8 cellular contexts compared by ENCODE assay signal in the genomic region with DNA sequence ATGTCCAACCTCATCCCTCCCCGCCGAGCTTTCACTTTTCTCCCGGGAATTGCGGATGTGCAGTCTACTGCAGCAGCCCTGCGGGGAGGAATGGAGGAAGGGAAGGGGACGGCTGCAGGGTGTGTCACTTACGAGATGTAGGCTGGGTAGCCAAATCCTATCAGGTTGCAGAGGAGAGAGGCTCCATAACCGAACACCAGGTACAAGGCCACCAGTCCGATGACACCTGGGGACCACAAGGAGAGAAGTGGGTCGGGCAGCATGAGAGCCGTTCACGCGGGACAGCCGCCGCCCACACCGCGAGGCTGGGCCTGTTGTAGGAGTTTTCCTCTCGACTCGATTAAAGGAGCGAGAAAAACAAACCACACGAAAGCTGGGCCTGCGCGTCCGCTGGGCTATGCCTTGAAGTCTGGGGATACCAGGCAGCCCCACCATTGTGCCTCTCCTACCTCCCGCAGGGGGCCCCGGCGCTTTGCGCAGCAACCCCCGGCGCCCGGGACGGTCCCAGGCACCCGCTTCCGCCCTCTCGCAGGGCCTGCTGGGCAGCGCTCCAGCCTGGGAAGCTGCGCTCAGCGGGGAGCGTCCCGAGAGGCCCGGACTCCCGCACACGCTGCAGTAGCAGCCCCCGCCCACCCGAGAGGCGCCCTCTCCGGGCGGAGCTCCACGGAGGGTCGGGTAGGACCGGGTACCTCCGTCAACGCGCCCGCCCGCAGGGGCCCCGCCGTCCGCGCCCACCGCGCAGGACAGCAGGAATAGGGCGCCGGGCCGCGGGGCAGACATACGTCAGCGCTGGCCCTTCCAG. TPM values are rescaled to one million over a fixed set of nuclear protein-coding genes. Genes with fewer than 3 reads are reported as not detected.
A peak's percentile ranks its signal among the peaks of the same experiment; 100 is the strongest.
DNase-seq lines count a peak whose midpoint lies in the region; ATAC-seq and TF ChIP-seq lines count a peak whose summit lies in the region.

No MANE protein-coding gene starts in this region.

- H3K4me3 ChIP-seq in lung, result peak overlapping the region; percentile 96

- H3K27ac ChIP-seq in lung (ENCODE audit: low read depth in 1 of 2, low read length in 1 of 2), result peak overlapping the region; percentile 98

- H3K4me1 Mint-ChIP-seq in activated CD8-positive, alpha-beta T cell treated with anti-CD3 and anti-CD28 coated beads for 36 hours (ENCODE audit: low read depth), result peaks cover 66% of the 10 kb centered on the region

- peaks cover 0 to 6% of the 10 kb centered on the region in 2 donors for H3K36me3 ChIP-seq in lung (ENCODE audit: control insufficient read depth in 2 of 2, insufficient read depth in 2 of 2, low read length in 2 of 2)

- TF ChIP-seq CTCF in activated CD8-positive, alpha-beta T cell treated with anti-CD3 and anti-CD28 coated beads for 36 hours (IDR thresholded peaks at IDR 0.05), result no peak
- TF ChIP-seq CTCF in lung (IDR thresholded peaks at IDR 0.05; ENCODE audit: control extremely low read depth, extremely low read depth), result no peak

- 0 to 1% methylated on average over 60 to 68 of the region's 68 CpGs for WGBS in lung, 2 donors

- H3K27me3 Mint-ChIP-seq in activated CD8-positive, alpha-beta T cell treated with anti-CD3 and anti-CD28 coated beads for 36 hours, result no peaks in the 10 kb centered on the region

- intact Hi-C loops in activated CD8-positive, alpha-beta T cell treated with anti-CD3 and anti-CD28 coated beads for 36 hours (cut with micrococcal nuclease), result loop anchor here (2.0 to 5.0 kb wide), 4 partner anchors 41 to 59 kb away; partner anchors contain the start of genes DCP2 and SRP19

- peak overlapping the region; percentile 53 for H3K27ac Mint-ChIP-seq in activated CD8-positive, alpha-beta T cell treated with anti-CD3 and anti-CD28 coated beads for 36 hours

- POLR2A ChIA-PET in activated CD8-positive, alpha-beta T cell treated with anti-CD3 and anti-CD28 coated beads for 36 hours (lab: Charles Lee), result interaction anchor here (0.6 to 3.2 kb wide), 16 partner anchors 10 to 104 kb away, joined by 3 to 15 read pairs (median 4); partner anchors contain the start of genes DCP2 and SRP19

- peaks cover 6 to 11% of the 10 kb centered on the region in 2 donors for H3K4me1 ChIP-seq in lung (ENCODE audit: control insufficient read depth in 2 of 2, insufficient read depth in 2 of 2, low read length in 2 of 2)

- no peaks in the 10 kb centered on the region for H3K9me3 ChIP-seq in lung (ENCODE audit: control insufficient read depth in 2 of 2, insufficient read depth in 1 of 2, low read length in 1 of 2)

- ATAC-seq in GM18867 (IDR thresholded peaks at IDR 0.05; ENCODE audit: unreplicated experiment) (peak; percentile 33), HG03103 (IDR thresholded peaks at IDR 0.05; ENCODE audit: low read depth, unreplicated experiment) (peak; percentile 25), lung (ENCODE audit: insufficient read depth, low FRiP score) (peak; percentile 79)
- ATAC-seq in activated CD8-positive, alpha-beta T cell treated with anti-CD3 and anti-CD28 coated beads for 36 hours, result peak; percentile 40

- CTCF ChIA-PET in activated CD8-positive, alpha-beta T cell treated with anti-CD3 and anti-CD28 coated beads for 36 hours (lab: Charles Lee), result interaction anchor here (0.7 to 2.3 kb wide), 19 partner anchors 10 to 370 kb away, joined by 3 to 9 read pairs (median 4); partner anchors contain the start of gene DCP2

- H3K36me3 Mint-ChIP-seq in activated CD8-positive, alpha-beta T cell treated with anti-CD3 and anti-CD28 coated beads for 36 hours (ENCODE audit: low read depth), result peaks cover 40% of the 10 kb centered on the region

- H3K9me3 Mint-ChIP-seq in activated CD8-positive, alpha-beta T cell treated with anti-CD3 and anti-CD28 coated beads for 36 hours, result no peaks in the 10 kb centered on the region

- no peaks in the 10 kb centered on the region for H3K27me3 ChIP-seq in lung (ENCODE audit: control insufficient read depth, insufficient read depth)

- H3K4me3 Mint-ChIP-seq in activated CD8-positive, alpha-beta T cell treated with anti-CD3 and anti-CD28 coated beads for 36 hours, result peak overlapping the region; percentile 95

- DNase-seq in AG08396 (ENCODE audit: low spot score) (peak; percentile 86), NCI-H510A (lab: John Stamatoyannopoulos, UW) (peak; percentile 32), lung (ENCODE audit: low spot score) (peak; percentile 54)
- DNase-seq in activated CD8-positive, alpha-beta T cell treated with anti-CD3 and anti-CD28 coated beads for 36 hours, result peak; percentile 71
- peak; percentile 43 for DNase-seq in effector CD4-positive, alpha-beta T cell
- DNase-seq in stimulated activated CD4-positive, alpha-beta T cell treated with anti-CD3 and anti-CD28 coated beads, TNF-alpha, amount 100 ng/mL, for 4 hours (ENCODE audit: low read depth in 3 of 3), result peak; percentile 36 to 44 (median 37)

RNA-seq across cellular contexts. Expression of gene REEP5, which starts 0.8 kb away (rescaled TPM):
- total RNA-seq in activated CD8-positive, alpha-beta T cell treated with anti-CD3 and anti-CD28 coated beads for 36 hours, result 10 to 100 TPM; 38.0 to 40.6 TPM
- 100 to 1,000 TPM in 1 of 2 donors, 10 to 100 TPM in 1; 63.4 to 112 TPM for total RNA-seq in lung
- 10 to 100 TPM; 58.9 to 74.7 TPM for polyA plus RNA-seq in lung

RNA-seq across cellular contexts. Expression of gene DCP2, which starts 55.4 kb away (rescaled TPM):
- total RNA-seq in activated CD8-positive, alpha-beta T cell treated with anti-CD3 and anti-CD28 coated beads for 36 hours, result 10 to 100 TPM; 88.9 to 91.0 TPM
- total RNA-seq in lung, result 10 to 100 TPM; 46.2 to 91.5 TPM
- 10 to 100 TPM in 1 of 2 donors, 1 to 10 TPM in 1; 9.5 to 12.9 TPM for polyA plus RNA-seq in lung

Comparison
In these comparisons a context has a peak if more than half of its experiments do, and no peak if none do; other contexts are left out.
1. Peak in every context shown above with its lines: DNase-seq, ATAC-seq, H3K4me3 ChIP-seq and H3K27ac ChIP-seq.
2. DNase-seq: peak in every context shown above with its lines; median percentile 86 in AG08396; 71 in activated CD8-positive, alpha-beta T cell treated with anti-CD3 and anti-CD28 coated beads for 36 hours; 54 in lung; 43 in effector CD4-positive, alpha-beta T cell; 37 in stimulated activated CD4-positive, alpha-beta T cell treated with anti-CD3 and anti-CD28 coated beads, TNF-alpha, amount 100 ng/mL, for 4 hours; 32 in NCI-H510A.
3. ATAC-seq: peak in every context shown above with its lines; median percentile 79 in lung; 40 in activated CD8-positive, alpha-beta T cell treated with anti-CD3 and anti-CD28 coated beads for 36 hours; 33 in GM18867; 25 in HG03103.